ENCODE assay signal across 8 cellular contexts in genomic region chr16:22195695-22196558, GRCh38. TPM values are rescaled to one million over a fixed set of nuclear protein-coding genes. Genes with fewer than 3 reads are reported as not detected.
A peak's percentile ranks its signal among the peaks of the same experiment; 100 is the strongest.
DNase-seq lines count a peak whose midpoint lies in the region; ATAC-seq and TF ChIP-seq lines count a peak whose summit lies in the region.

No MANE protein-coding gene starts in this region.

- peak; percentile 25 to 91 (median 86) for DNase-seq in C1 segment of cervical spinal cord (lab: John Stamatoyannopoulos, UW)
- peak; percentile 94 for DNase-seq in NCI-H1092 treated with DMSO at 0.1 percent for 48 hours (lab: John Stamatoyannopoulos, UW)
- DNase-seq in activated naive CD4-positive, alpha-beta T cell treated with anti-CD3 and anti-CD28 coated beads, Interleukin-2, amount 50 U/mL, for 72 hours (ENCODE audit: low spot score in 2 of 2): peak; percentile 86 to 94
- DNase-seq in glomerular visceral epithelial cell (ENCODE audit: extremely low spot score): peak; percentile 91
- peak; percentile 75 for DNase-seq in occipital lobe (lab: John Stamatoyannopoulos, UW)
- peak; percentile 99 for DNase-seq in superior temporal gyrus (ENCODE audit: extremely low spot score)

- peaks cover 0 to 11% of the 10 kb centered on the region in 2 donors for H3K36me3 Mint-ChIP-seq in activated naive CD4-positive, alpha-beta T cell treated with anti-CD3 and anti-CD28 coated beads, Interleukin-2, amount 50 U/mL, for 72 hours

- peak overlapping the region; percentile 98 to 100 for H3K27ac Mint-ChIP-seq in activated naive CD4-positive, alpha-beta T cell treated with anti-CD3 and anti-CD28 coated beads, Interleukin-2, amount 50 U/mL, for 72 hours

- H3K9me3 Mint-ChIP-seq in activated naive CD4-positive, alpha-beta T cell treated with anti-CD3 and anti-CD28 coated beads, Interleukin-2, amount 50 U/mL, for 72 hours: peaks cover 11 to 13% of the 10 kb centered on the region in 2 donors

- ATAC-seq in GM21717 (IDR thresholded peaks at IDR 0.05; ENCODE audit: unreplicated experiment): peak; percentile 27
- ATAC-seq in SK-N-SH treated with all-trans-retinoic acid at 6 μM for 48 hours: peak; percentile 56
- peak; percentile 19 to 46 for ATAC-seq in activated naive CD4-positive, alpha-beta T cell treated with anti-CD3 and anti-CD28 coated beads, Interleukin-2, amount 50 U/mL, for 72 hours

TF ChIP-seq in SK-N-SH treated with all-trans-retinoic acid at 6 μM for 48 hours, 23 proteins besides CTCF, POLR2A, EP300 and RAD21:
- TF ChIP-seq, protein P1, sequence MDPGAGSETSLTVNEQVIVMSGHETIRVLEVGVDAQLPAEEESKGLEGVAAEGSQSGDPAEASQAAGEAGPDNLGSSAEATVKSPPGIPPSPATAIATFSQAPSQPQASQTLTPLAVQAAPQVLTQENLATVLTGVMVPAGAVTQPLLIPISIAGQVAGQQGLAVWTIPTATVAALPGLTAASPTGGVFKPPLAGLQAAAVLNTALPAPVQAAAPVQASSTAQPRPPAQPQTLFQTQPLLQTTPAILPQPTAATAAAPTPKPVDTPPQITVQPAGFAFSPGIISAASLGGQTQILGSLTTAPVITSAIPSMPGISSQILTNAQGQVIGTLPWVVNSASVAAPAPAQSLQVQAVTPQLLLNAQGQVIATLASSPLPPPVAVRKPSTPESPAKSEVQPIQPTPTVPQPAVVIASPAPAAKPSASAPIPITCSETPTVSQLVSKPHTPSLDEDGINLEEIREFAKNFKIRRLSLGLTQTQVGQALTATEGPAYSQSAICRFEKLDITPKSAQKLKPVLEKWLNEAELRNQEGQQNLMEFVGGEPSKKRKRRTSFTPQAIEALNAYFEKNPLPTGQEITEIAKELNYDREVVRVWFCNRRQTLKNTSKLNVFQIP (CRISPR knock-in tag; IDR thresholded peaks at IDR 0.05; ENCODE audit: borderline replicate concordance, low read depth): no peak
- TF ChIP-seq ZNF8 (CRISPR knock-in tag; IDR thresholded peaks at IDR 0.05): no peak
- TF ChIP-seq, protein P2, sequence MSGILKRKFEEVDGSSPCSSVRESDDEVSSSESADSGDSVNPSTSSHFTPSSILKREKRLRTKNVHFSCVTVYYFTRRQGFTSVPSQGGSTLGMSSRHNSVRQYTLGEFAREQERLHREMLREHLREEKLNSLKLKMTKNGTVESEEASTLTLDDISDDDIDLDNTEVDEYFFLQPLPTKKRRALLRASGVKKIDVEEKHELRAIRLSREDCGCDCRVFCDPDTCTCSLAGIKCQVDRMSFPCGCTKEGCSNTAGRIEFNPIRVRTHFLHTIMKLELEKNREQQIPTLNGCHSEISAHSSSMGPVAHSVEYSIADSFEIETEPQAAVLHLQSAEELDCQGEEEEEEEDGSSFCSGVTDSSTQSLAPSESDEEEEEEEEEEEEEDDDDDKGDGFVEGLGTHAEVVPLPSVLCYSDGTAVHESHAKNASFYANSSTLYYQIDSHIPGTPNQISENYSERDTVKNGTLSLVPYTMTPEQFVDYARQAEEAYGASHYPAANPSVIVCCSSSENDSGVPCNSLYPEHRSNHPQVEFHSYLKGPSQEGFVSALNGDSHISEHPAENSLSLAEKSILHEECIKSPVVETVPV (CRISPR knock-in tag; IDR thresholded peaks at IDR 0.05): no peak
- no peak for TF ChIP-seq ISL1 (CRISPR knock-in tag; IDR thresholded peaks at IDR 0.05)
- TF ChIP-seq ZNF70 (CRISPR knock-in tag; IDR thresholded peaks at IDR 0.05): no peak
- TF ChIP-seq TSHZ2 (CRISPR knock-in tag; IDR thresholded peaks at IDR 0.05): 0 out of 2 replicates have a peak, but pooled peaks have one; percentile 27
- no peak for TF ChIP-seq ZC3H10 (CRISPR knock-in tag; IDR thresholded peaks at IDR 0.05)
- peak; percentile 93 for TF ChIP-seq ZFP3 (CRISPR knock-in tag; IDR thresholded peaks at IDR 0.05)
- TF ChIP-seq, protein P3, sequence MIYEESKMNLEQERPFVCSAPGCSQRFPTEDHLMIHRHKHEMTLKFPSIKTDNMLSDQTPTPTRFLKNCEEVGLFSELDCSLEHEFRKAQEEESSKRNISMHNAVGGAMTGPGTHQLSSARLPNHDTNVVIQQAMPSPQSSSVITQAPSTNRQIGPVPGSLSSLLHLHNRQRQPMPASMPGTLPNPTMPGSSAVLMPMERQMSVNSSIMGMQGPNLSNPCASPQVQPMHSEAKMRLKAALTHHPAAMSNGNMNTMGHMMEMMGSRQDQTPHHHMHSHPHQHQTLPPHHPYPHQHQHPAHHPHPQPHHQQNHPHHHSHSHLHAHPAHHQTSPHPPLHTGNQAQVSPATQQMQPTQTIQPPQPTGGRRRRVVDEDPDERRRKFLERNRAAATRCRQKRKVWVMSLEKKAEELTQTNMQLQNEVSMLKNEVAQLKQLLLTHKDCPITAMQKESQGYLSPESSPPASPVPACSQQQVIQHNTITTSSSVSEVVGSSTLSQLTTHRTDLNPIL (CRISPR knock-in tag; IDR thresholded peaks at IDR 0.05; ENCODE audit: low read depth): no peak
- TF ChIP-seq PATZ1 (CRISPR knock-in tag; IDR thresholded peaks at IDR 0.05; ENCODE audit: borderline replicate concordance): no peak
- no peak for TF ChIP-seq RARB (CRISPR knock-in tag; IDR thresholded peaks at IDR 0.05)

RNA-seq across cellular contexts. Expression of gene EEF2K, which starts 10.2 kb away (rescaled TPM):
- 10 to 100 TPM in 1 of 2 donors, 1 to 10 TPM in 1; 7.8 to 28.1 TPM for total RNA-seq in activated naive CD4-positive, alpha-beta T cell treated with anti-CD3 and anti-CD28 coated beads, Interleukin-2, amount 50 U/mL, for 72 hours
- 10.9 TPM for total RNA-seq in occipital lobe

RNA-seq across cellular contexts. Expression of gene SDR42E2, which starts 33.6 kb away (rescaled TPM):
- under 1 TPM in 1 of 2 donors, not detected in 1; 0.11 TPM for total RNA-seq in activated naive CD4-positive, alpha-beta T cell treated with anti-CD3 and anti-CD28 coated beads, Interleukin-2, amount 50 U/mL, for 72 hours
- not detected for total RNA-seq in occipital lobe

Comparison
In these comparisons a context has a peak if more than half of its experiments do, and no peak if none do; other contexts are left out.
1. Peak in every context shown above with its lines: DNase-seq and ATAC-seq.